Comparison of ENCODE assay signal across 8 cellular contexts in genomic region chr13:45464141-45464686, GRCh38. TPM values are rescaled to one million over a fixed set of nuclear protein-coding genes. Genes with fewer than 3 reads are reported as not detected.
DNase-seq lines count a peak whose midpoint lies in the region; ATAC-seq and TF ChIP-seq lines count a peak whose summit lies in the region.

No MANE protein-coding gene starts in this region.

- no peaks in the 10 kb centered on the region for H3K9me3 Mint-ChIP-seq in natural killer cell treated with Interleukin-12 subunit alpha and Interleukin-12 subunit beta and Interleukin-15 and Interleukin-18, amount 100 ng/mL, for 72 hours

- peaks cover 30% of the 10 kb centered on the region for H3K4me1 ChIP-seq in BLaER1
- H3K4me1 ChIP-seq in MM.1S (ENCODE audit: low read length): no peaks in the 10 kb centered on the region
- H3K4me1 ChIP-seq in ectodermal cell (ENCODE audit: control insufficient read depth, insufficient read depth, low read length): peaks cover 4% of the 10 kb centered on the region

- H3K27ac ChIP-seq in BLaER1: peak overlapping the region; percentile 91
- H3K27ac ChIP-seq in MM.1S (ENCODE audit: low read length): no peak overlapping the region
- H3K27ac ChIP-seq in ectodermal cell (ENCODE audit: insufficient read depth, low read depth, low read length, poor library complexity, severe bottlenecking): no peak overlapping the region

- ATAC-seq in natural killer cell treated with Interleukin-12 subunit alpha and Interleukin-12 subunit beta and Interleukin-15 and Interleukin-18, amount 100 ng/mL, for 72 hours: no peak
- ATAC-seq in GM19467 (IDR thresholded peaks at IDR 0.05; ENCODE audit: unreplicated experiment) (no peak), GM18511 (IDR thresholded peaks at IDR 0.05; ENCODE audit: unreplicated experiment) (no peak)

- H3K4me1 Mint-ChIP-seq in natural killer cell treated with Interleukin-12 subunit alpha and Interleukin-12 subunit beta and Interleukin-15 and Interleukin-18, amount 100 ng/mL, for 72 hours (ENCODE audit: low read depth in 2 of 2): peaks cover 28 to 44% of the 10 kb centered on the region in 2 donors

- TF ChIP-seq CTCF in MM.1S (IDR thresholded peaks at IDR 0.05; ENCODE audit: low read length): peak; percentile 24; the same call in 1 of the 2 replicates

- H3K79me2 ChIP-seq in MM.1S (ENCODE audit: low read length): peaks cover 28% of the 10 kb centered on the region

- peak overlapping the region; percentile 88 for H3K9ac ChIP-seq in BLaER1
- peak overlapping the region; percentile 50; the same call in 1 of the 2 replicates for H3K9ac ChIP-seq in MM.1S (ENCODE audit: low read length)

- peak overlapping the region; percentile 91 for H3K4me3 Mint-ChIP-seq in natural killer cell treated with Interleukin-12 subunit alpha and Interleukin-12 subunit beta and Interleukin-15 and Interleukin-18, amount 100 ng/mL, for 72 hours

- H3K36me3 ChIP-seq in BLaER1: peaks cover 9% of the 10 kb centered on the region; the same call in 1 of the 2 replicates
- no peaks in the 10 kb centered on the region for H3K36me3 ChIP-seq in MM.1S (replicated peaks; ENCODE audit: insufficient read depth, low read length)
- no peaks in the 10 kb centered on the region for H3K36me3 ChIP-seq in ectodermal cell (ENCODE audit: control insufficient read depth, insufficient read depth, low read length)

- 91 to 92% methylated on average over 8 to 9 of the region's 9 CpGs for WGBS in ectodermal cell, 2 experiments

- H3K27me3 ChIP-seq in BLaER1: no peaks in the 10 kb centered on the region
- H3K27me3 ChIP-seq in MM.1S (replicated peaks; ENCODE audit: insufficient read depth, low read length): no peaks in the 10 kb centered on the region
- peaks cover 24% of the 10 kb centered on the region for H3K27me3 ChIP-seq in ectodermal cell (ENCODE audit: control insufficient read depth, insufficient read depth, low read length, poor library complexity, severe bottlenecking)

- H4K20me1 ChIP-seq in BLaER1: peaks cover 42% of the 10 kb centered on the region
- no peaks in the 10 kb centered on the region for H4K20me1 ChIP-seq in MM.1S (ENCODE audit: insufficient read depth, low read length)

- DNase-seq in MM.1S (no peak), middle frontal gyrus (ENCODE audit: extremely low spot score, low spot score) (no peak), NCI-H1436 (lab: John Stamatoyannopoulos, UW) (no peak)
- no peak for DNase-seq in natural killer cell treated with Interleukin-12 subunit alpha and Interleukin-12 subunit beta and Interleukin-15 and Interleukin-18, amount 100 ng/mL, for 72 hours (ENCODE audit: low spot score)

- peak overlapping the region; percentile 91 to 97 for H3K27ac Mint-ChIP-seq in natural killer cell treated with Interleukin-12 subunit alpha and Interleukin-12 subunit beta and Interleukin-15 and Interleukin-18, amount 100 ng/mL, for 72 hours

- H3K36me3 Mint-ChIP-seq in natural killer cell treated with Interleukin-12 subunit alpha and Interleukin-12 subunit beta and Interleukin-15 and Interleukin-18, amount 100 ng/mL, for 72 hours: peaks cover 10% of the 10 kb centered on the region

- peak overlapping the region; percentile 82 for H2AFZ ChIP-seq in MM.1S (ENCODE audit: low read length)

- no peaks in the 10 kb centered on the region for H3F3A ChIP-seq in MM.1S (ENCODE audit: insufficient read depth, low read length)

- H3K9me3 ChIP-seq in BLaER1 (peaks cover 11% of the 10 kb centered on the region; the same call in 1 of the 2 replicates), MM.1S (replicated peaks; ENCODE audit: insufficient read depth, low read length) (no peaks in the 10 kb centered on the region), ectodermal cell (ENCODE audit: control insufficient read depth, low read length) (no peaks in the 10 kb centered on the region)

- no peaks in the 10 kb centered on the region for H3K9me2 ChIP-seq in MM.1S (replicated peaks; ENCODE audit: insufficient read depth, low read length)

- peaks cover under 1 to 13% of the 10 kb centered on the region in 2 donors for H3K27me3 Mint-ChIP-seq in natural killer cell treated with Interleukin-12 subunit alpha and Interleukin-12 subunit beta and Interleukin-15 and Interleukin-18, amount 100 ng/mL, for 72 hours

- H3K4me2 ChIP-seq in BLaER1 (peak overlapping the region; percentile 94), MM.1S (ENCODE audit: low read depth, low read length) (peak overlapping the region; percentile 73)

- H3K4me3 ChIP-seq in BLaER1 (peak overlapping the region; percentile 87), MM.1S (ENCODE audit: low read length) (peak overlapping the region; percentile 79), ectodermal cell (ENCODE audit: insufficient read depth, low read depth, low read length) (peak overlapping the region; percentile 89)

RNA-seq across cellular contexts. Expression of gene COG3, which starts 0.5 kb away (rescaled TPM):
- 17.9 TPM for polyA plus RNA-seq in ectodermal cell (2013, experiment 1 of 4)
- 21.8 TPM for polyA plus RNA-seq in ectodermal cell (2013, experiment 2 of 4)
- polyA plus RNA-seq in ectodermal cell (2013, experiment 3 of 4): 16.3 TPM
- 18.4 TPM for polyA plus RNA-seq in ectodermal cell (2013, experiment 4 of 4)
- 10 to 100 TPM; 41.0 to 50.9 TPM for total RNA-seq in natural killer cell treated with Interleukin-12 subunit alpha and Interleukin-12 subunit beta and Interleukin-15 and Interleukin-18, amount 100 ng/mL, for 72 hours

RNA-seq across cellular contexts. Expression of gene SLC25A30, which starts 46.0 kb away (rescaled TPM):
- 6.1 TPM for polyA plus RNA-seq in ectodermal cell (2013, experiment 1 of 4)
- 5.7 TPM for polyA plus RNA-seq in ectodermal cell (2013, experiment 2 of 4)
- polyA plus RNA-seq in ectodermal cell (2013, experiment 3 of 4): 3.7 TPM
- polyA plus RNA-seq in ectodermal cell (2013, experiment 4 of 4): 4.9 TPM
- 10 to 100 TPM; 28.3 to 38.8 TPM for total RNA-seq in natural killer cell treated with Interleukin-12 subunit alpha and Interleukin-12 subunit beta and Interleukin-15 and Interleukin-18, amount 100 ng/mL, for 72 hours
